Comparison of ENCODE assay signal across 9 cellular contexts in genomic region chr3:9224490-9224889, GRCh38. TPM values are rescaled to one million over a fixed set of nuclear protein-coding genes. Genes with fewer than 3 reads are reported as not detected.
A peak's percentile ranks its signal among the peaks of the same experiment; 100 is the strongest.
DNase-seq lines count a peak whose midpoint lies in the region; ATAC-seq, FAIRE-seq and TF ChIP-seq lines count a peak whose summit lies in the region.
"Had no signal": no experiment of that assay in that cellular context is flagged by ENCODE, and none has a peak within 500 bp of the region (broad histone marks: within the 10 kb centered on the region; RNA-seq: fewer than 3 reads in every experiment).

No MANE protein-coding gene starts in this region.

- FAIRE-seq in astrocyte (lab: Jason Lieb, UNC) = no peak

- no peak overlapping the region for H2AFZ ChIP-seq in astrocyte (ENCODE audit: low read depth, low read length)

- TF ChIP-seq CTCF in GM12875 (IDR thresholded peaks at IDR 0.05; ENCODE audit: borderline replicate concordance, insufficient read depth, low read depth, low read length) (peak; percentile 20; the same call in 1 of the 2 replicates), astrocyte (IDR thresholded peaks at IDR 0.05; ENCODE audit: insufficient read depth, low read depth, low read length) (no peak)

- peaks cover 17% of the 10 kb centered on the region for H3K27me3 ChIP-seq in astrocyte (ENCODE audit: insufficient read depth, low read length)

- H3K79me2 ChIP-seq in astrocyte (ENCODE audit: insufficient read depth, low read length) = no peaks in the 10 kb centered on the region

- peaks cover 15% of the 10 kb centered on the region for H3K4me1 ChIP-seq in astrocyte (ENCODE audit: insufficient read depth, low read length)

- peaks cover 6% of the 10 kb centered on the region for H3K4me1 Mint-ChIP-seq in astrocyte (ENCODE audit: low read depth, unreplicated experiment)
- H3K4me1 Mint-ChIP-seq: activated B cell treated with CpG ODN at 0.5 μM for 24 hours had no signal

- peaks cover 5% of the 10 kb centered on the region for H3K36me3 Mint-ChIP-seq in astrocyte (ENCODE audit: low read depth, unreplicated experiment)

- no peak overlapping the region for H3K27ac ChIP-seq in astrocyte (ENCODE audit: low read depth, low read length)

- H3K9me3 ChIP-seq in astrocyte (ENCODE audit: insufficient read depth, low read depth, low read length) = no peaks in the 10 kb centered on the region

- H3K27me3 Mint-ChIP-seq in astrocyte (ENCODE audit: low read depth, unreplicated experiment) = peaks cover 22% of the 10 kb centered on the region

- H3K4me3 ChIP-seq in GM12875 (ENCODE audit: low read depth, low read length) = no peak overlapping the region
- H3K4me3 ChIP-seq in astrocyte (ENCODE audit: insufficient read depth, low read depth, low read length) = no peak overlapping the region

- ATAC-seq in GM19395 (IDR thresholded peaks at IDR 0.05; ENCODE audit: unreplicated experiment) (peak; percentile 94), HG03097 (IDR thresholded peaks at IDR 0.05; ENCODE audit: low FRiP score, unreplicated experiment) (peak; percentile 93)

- DNase-seq in astrocyte (ENCODE audit: low read depth) (peak; percentile 70), NCI-H748 (lab: John Stamatoyannopoulos, UW; ENCODE audit: unreplicated experiment) (no peak), 8988T (no peak), DMS114 treated with DMSO at 0.1 percent for 48 hours (lab: John Stamatoyannopoulos, UW; ENCODE audit: unreplicated experiment) (no peak)
- DNase-seq in activated CD8-positive, alpha-beta memory T cell treated with anti-CD3 and anti-CD28 coated beads for 24 hours = no peak
- DNase-seq: activated B cell treated with CpG ODN at 0.5 μM for 24 hours had no signal

- no peak overlapping the region for H3K4me2 ChIP-seq in astrocyte (ENCODE audit: low read length)

- no peaks in the 10 kb centered on the region for H3K36me3 ChIP-seq in astrocyte (ENCODE audit: insufficient read depth, low read length)

- H4K20me1 ChIP-seq in astrocyte (ENCODE audit: insufficient read depth, low read length) = no peaks in the 10 kb centered on the region

- H3K9ac ChIP-seq in astrocyte (ENCODE audit: low read length) = no peak overlapping the region

- no peaks in the 10 kb centered on the region for H3K9me3 Mint-ChIP-seq in astrocyte (ENCODE audit: unreplicated experiment)
- H3K9me3 Mint-ChIP-seq: activated B cell treated with CpG ODN at 0.5 μM for 24 hours had no signal

- H3K4me3 Mint-ChIP-seq in astrocyte (ENCODE audit: unreplicated experiment) = no peak overlapping the region
- H3K4me3 Mint-ChIP-seq: activated B cell treated with CpG ODN at 0.5 μM for 24 hours had no signal

- H3K27ac Mint-ChIP-seq in astrocyte (ENCODE audit: unreplicated experiment) = no peak overlapping the region
- H3K27ac Mint-ChIP-seq: activated B cell treated with CpG ODN at 0.5 μM for 24 hours had no signal

RNA-seq across cellular contexts. Expression of gene SRGAP3, which starts 25.0 kb away (rescaled TPM):
- 3.9 and 5.4 TPM in 2 replicates for total RNA-seq in astrocyte
